Comparison of ENCODE assay signal across 8 cellular contexts in genomic region chr2:191521608-191522208, GRCh38.
DNase-seq lines count a peak whose midpoint lies in the region; ATAC-seq and TF ChIP-seq lines count a peak whose summit lies in the region.

No MANE protein-coding gene starts in this region.

- H3K27ac Mint-ChIP-seq in activated CD8-positive, alpha-beta T cell treated with anti-CD3 and anti-CD28 coated beads for 36 hours, result no peak overlapping the region
- H3K27ac Mint-ChIP-seq in activated CD8-positive, alpha-beta T cell treated with anti-CD3 and anti-CD28 coated beads, Interleukin-2, amount 10 ng/mL, durations not matched to agents 7 days and 5 days, result no peak overlapping the region

- no peaks in the 10 kb centered on the region for H3K9me3 Mint-ChIP-seq in activated CD8-positive, alpha-beta T cell treated with anti-CD3 and anti-CD28 coated beads for 36 hours
- no peaks in the 10 kb centered on the region for H3K9me3 Mint-ChIP-seq in activated CD8-positive, alpha-beta T cell treated with anti-CD3 and anti-CD28 coated beads, Interleukin-2, amount 10 ng/mL, durations not matched to agents 7 days and 5 days (ENCODE audit: insufficient read depth)

- no peaks in the 10 kb centered on the region for H3K9me3 ChIP-seq in prostate gland

- peak; percentile 56 for ATAC-seq in activated CD8-positive, alpha-beta T cell treated with anti-CD3 and anti-CD28 coated beads for 36 hours
- no peak for ATAC-seq in activated CD8-positive, alpha-beta T cell treated with anti-CD3 and anti-CD28 coated beads, Interleukin-2, amount 10 ng/mL, durations not matched to agents 7 days and 5 days

- no peak for DNase-seq in activated CD8-positive, alpha-beta T cell treated with anti-CD3 and anti-CD28 coated beads for 36 hours
- DNase-seq in activated CD8-positive, alpha-beta T cell treated with anti-CD3 and anti-CD28 coated beads, Interleukin-2, amount 10 ng/mL, durations not matched to agents 7 days and 5 days, result no peak
- DNase-seq in NCI-H526 treated with DMSO at 0.1 percent for 48 hours (lab: John Stamatoyannopoulos, UW) (peak; percentile 48), epidermal melanocyte (ENCODE audit: insufficient read length, low spot score) (peak; percentile 45), prostate gland (ENCODE audit: low spot score) (no peak), NCI-H2081 treated with DMSO at 0.1 percent for 48 hours (lab: John Stamatoyannopoulos, UW) (no peak)
- DNase-seq in activated CD8-positive, alpha-beta memory T cell treated with anti-CD3 and anti-CD28 coated beads, Interleukin-2, amount 50 U/mL, for 4 hours, result no peak
- DNase-seq in activated CD4-positive, CD25-positive, alpha-beta regulatory T cell treated with anti-CD3 and anti-CD28 coated beads, Interleukin-2, amount 50 U/mL, for 72 hours, result no peak

- no peak for TF ChIP-seq POLR2A in prostate gland (IDR thresholded peaks at IDR 0.05)

- H3K4me3 ChIP-seq in prostate gland, result no peak overlapping the region

- CTCF ChIA-PET in activated CD8-positive, alpha-beta T cell treated with anti-CD3 and anti-CD28 coated beads for 36 hours (lab: Charles Lee), result interaction anchor here (0.7 to 6.2 kb wide), 21 partner anchors 9 to 469 kb away, joined by 3 to 51 read pairs (median 5); no protein-coding TSS in a partner anchor
- CTCF ChIA-PET in activated CD8-positive, alpha-beta T cell treated with anti-CD3 and anti-CD28 coated beads, Interleukin-2, amount 10 ng/mL, durations not matched to agents 7 days and 5 days (lab: Charles Lee), result interaction anchor here (0.6 to 1.9 kb wide), 18 partner anchors 9 to 641 kb away, joined by 3 to 27 read pairs (median 4); no protein-coding TSS in a partner anchor

- H3K36me3 ChIP-seq in prostate gland, result no peaks in the 10 kb centered on the region

- POLR2A ChIA-PET in activated CD8-positive, alpha-beta T cell treated with anti-CD3 and anti-CD28 coated beads for 36 hours (lab: Charles Lee), result no interaction called here
- POLR2A ChIA-PET in activated CD8-positive, alpha-beta T cell treated with anti-CD3 and anti-CD28 coated beads, Interleukin-2, amount 10 ng/mL, durations not matched to agents 7 days and 5 days (lab: Charles Lee), result no interaction called here

- 19% methylated on average over 1 of the region's 1 CpG for WGBS in prostate gland

- peak; percentile 70 for TF ChIP-seq CTCF in activated CD8-positive, alpha-beta T cell treated with anti-CD3 and anti-CD28 coated beads for 36 hours (IDR thresholded peaks at IDR 0.05)
- peak; percentile 38 to 86 (median 74) for TF ChIP-seq CTCF in prostate gland (IDR thresholded peaks at IDR 0.05)

- no peaks in the 10 kb centered on the region for H3K27me3 ChIP-seq in prostate gland (replicated peaks; ENCODE audit: insufficient read depth)

- H3K4me3 Mint-ChIP-seq in activated CD8-positive, alpha-beta T cell treated with anti-CD3 and anti-CD28 coated beads for 36 hours, result no peak overlapping the region
- H3K4me3 Mint-ChIP-seq in activated CD8-positive, alpha-beta T cell treated with anti-CD3 and anti-CD28 coated beads, Interleukin-2, amount 10 ng/mL, durations not matched to agents 7 days and 5 days, result no peak overlapping the region

- H3K27me3 Mint-ChIP-seq in activated CD8-positive, alpha-beta T cell treated with anti-CD3 and anti-CD28 coated beads for 36 hours, result no peaks in the 10 kb centered on the region
- peaks cover 17% of the 10 kb centered on the region for H3K27me3 Mint-ChIP-seq in activated CD8-positive, alpha-beta T cell treated with anti-CD3 and anti-CD28 coated beads, Interleukin-2, amount 10 ng/mL, durations not matched to agents 7 days and 5 days (ENCODE audit: low read depth)

- H3K36me3 Mint-ChIP-seq in activated CD8-positive, alpha-beta T cell treated with anti-CD3 and anti-CD28 coated beads for 36 hours (ENCODE audit: low read depth), result no peaks in the 10 kb centered on the region
- H3K36me3 Mint-ChIP-seq in activated CD8-positive, alpha-beta T cell treated with anti-CD3 and anti-CD28 coated beads, Interleukin-2, amount 10 ng/mL, durations not matched to agents 7 days and 5 days (ENCODE audit: low read depth), result no peaks in the 10 kb centered on the region

- H3K4me1 Mint-ChIP-seq in activated CD8-positive, alpha-beta T cell treated with anti-CD3 and anti-CD28 coated beads for 36 hours (ENCODE audit: low read depth), result no peaks in the 10 kb centered on the region
- H3K4me1 Mint-ChIP-seq in activated CD8-positive, alpha-beta T cell treated with anti-CD3 and anti-CD28 coated beads, Interleukin-2, amount 10 ng/mL, durations not matched to agents 7 days and 5 days (ENCODE audit: low read depth), result no peaks in the 10 kb centered on the region

- H3K27ac ChIP-seq in prostate gland, result no peak overlapping the region

- intact Hi-C loops in activated CD8-positive, alpha-beta T cell treated with anti-CD3 and anti-CD28 coated beads for 36 hours (cut with micrococcal nuclease), result loop anchor here (1.0 to 10.0 kb wide), 2 partner anchors 356 to 467 kb away; no protein-coding TSS in a partner anchor
- intact Hi-C loops in prostate gland (cut with DNase I), result loop anchor here (5.0 to 10.0 kb wide), 2 partner anchors 354 to 467 kb away; no protein-coding TSS in a partner anchor

- no peaks in the 10 kb centered on the region for H3K4me1 ChIP-seq in prostate gland (replicated peaks)

Comparison
In these comparisons a context has a peak if more than half of its experiments do, and no peak if none do; other contexts are left out.
1. DNase-seq: peak in NCI-H526 treated with DMSO at 0.1 percent for 48 hours (single experiment) and epidermal melanocyte (single experiment); none in activated CD8-positive, alpha-beta T cell treated with anti-CD3 and anti-CD28 coated beads for 36 hours (single experiment), activated CD8-positive, alpha-beta T cell treated with anti-CD3 and anti-CD28 coated beads, Interleukin-2, amount 10 ng/mL, durations not matched to agents 7 days and 5 days (single experiment), prostate gland (single experiment), NCI-H2081 treated with DMSO at 0.1 percent for 48 hours (single experiment), activated CD8-positive, alpha-beta memory T cell treated with anti-CD3 and anti-CD28 coated beads, Interleukin-2, amount 50 U/mL, for 4 hours (single experiment) and activated CD4-positive, CD25-positive, alpha-beta regulatory T cell treated with anti-CD3 and anti-CD28 coated beads, Interleukin-2, amount 50 U/mL, for 72 hours (single experiment).